Comparison of ENCODE assay signal across 10 cellular contexts in genomic region chrX:54248309-54248708, GRCh38.
DNase-seq lines count a peak whose midpoint lies in the region; ATAC-seq and TF ChIP-seq lines count a peak whose summit lies in the region.
"Had no signal": no experiment of that assay in that cellular context is flagged by ENCODE, and none has a peak within 500 bp of the region (broad histone marks: within the 10 kb centered on the region; RNA-seq: fewer than 3 reads in every experiment).

No MANE protein-coding gene starts in this region.

- H3K4me1 Mint-ChIP-seq in osteocyte (ENCODE audit: unreplicated experiment), result peaks cover 10% of the 10 kb centered on the region

- no peak overlapping the region for H3K4me3 Mint-ChIP-seq in osteocyte (ENCODE audit: unreplicated experiment)

- no peak for ATAC-seq in HG03521 (IDR thresholded peaks at IDR 0.05; ENCODE audit: unreplicated experiment)

- intact Hi-C loops in dorsolateral prefrontal cortex (cut with DNase I), result no loop called here

- TF ChIP-seq CTCF in cardiac fibroblast (IDR thresholded peaks at IDR 0.05; ENCODE audit: low read depth, low read length) (peak; percentile 25), osteocyte (IDR thresholded peaks at IDR 0.05) (peak; percentile 50), dorsolateral prefrontal cortex (IDR thresholded peaks at IDR 0.05 in 54 of 56, conservative IDR thresholded peaks at IDR 0.05 in 2 of 56; ENCODE audit: low read depth in 1 of 56, partially characterized antibody in 56 of 56) (peak in 20 of 56 donors; percentile 9 to 39 (median 21))

- H3K4me3 ChIP-seq in cardiac fibroblast (replicated peaks in 1 of 2; ENCODE audit: low read depth in 2 of 2, low read length in 2 of 2) (no peak overlapping the region), dorsolateral prefrontal cortex (no peak overlapping the region)

- H3K27me3 ChIP-seq in dorsolateral prefrontal cortex, result peaks cover 0 to 37% (median 5%) of the 10 kb centered on the region in 45 donors

- H3K36me3 Mint-ChIP-seq in osteocyte (ENCODE audit: unreplicated experiment), result no peaks in the 10 kb centered on the region

- H3K27ac ChIP-seq in dorsolateral prefrontal cortex, result no peak overlapping the region

- H3K27me3 Mint-ChIP-seq in osteocyte (ENCODE audit: unreplicated experiment), result no peaks in the 10 kb centered on the region

- H3K27ac Mint-ChIP-seq in osteocyte (ENCODE audit: unreplicated experiment), result no peak overlapping the region

- peak; percentile 1 for DNase-seq in DMS79 treated with DMSO at 0.1 percent for 48 hours (lab: John Stamatoyannopoulos, UW)
- DNase-seq in DMS79 (lab: John Stamatoyannopoulos, UW), result no peak
- peak; percentile 2 for DNase-seq in NCI-H146 treated with DMSO at 0.1 percent for 48 hours (lab: John Stamatoyannopoulos, UW; ENCODE audit: unreplicated experiment)
- peak; percentile 41 to 48 for DNase-seq in cardiac fibroblast (ENCODE audit: low read depth in 2 of 2)
- no peak for DNase-seq in osteocyte (ENCODE audit: extremely low spot score, unreplicated experiment)
- DNase-seq in amygdala (lab: John Stamatoyannopoulos, UW), result no peak
- DNase-seq in dorsolateral prefrontal cortex, result no peak
- DNase-seq: activated gamma-delta T cell treated with Interleukin-2 at 50 U/mL for 16 hours, retina had no signal

- H3K9me3 Mint-ChIP-seq in osteocyte (ENCODE audit: unreplicated experiment), result no peaks in the 10 kb centered on the region

Comparison
In these comparisons a context has a peak if more than half of its experiments do, and no peak if none do; other contexts are left out.
1. DNase-seq: peak in DMS79 treated with DMSO at 0.1 percent for 48 hours (single experiment), NCI-H146 treated with DMSO at 0.1 percent for 48 hours (single experiment) and cardiac fibroblast (2 of 2); none in DMS79 (single experiment), osteocyte (single experiment), amygdala (0 of 56) and dorsolateral prefrontal cortex (0 of 10).